27 cellular contexts compared by ENCODE assay signal in genomic region chr4:117334451-117335188, GRCh38.
"Had no signal": no experiment of that assay in that cellular context is flagged by ENCODE, and none has a peak within 500 bp of the region (broad histone marks: within the 10 kb centered on the region; RNA-seq: fewer than 3 reads in every experiment).

No MANE protein-coding gene starts in this region.

- ATAC-seq: foreskin keratinocyte; gastroesophageal sphincter; heart left ventricle; left lung; mucosa of descending colon; natural killer cell treated with Interleukin-12 subunit alpha and Interleukin-12 subunit beta and Interleukin-15 and Interleukin-18, amount 100 ng/mL, for 72 hours; sciatic nerve had no signal

- H3K27ac ChIP-seq: esophagus muscularis mucosa, foreskin keratinocyte, gastroesophageal sphincter, heart left ventricle, hepatocyte, left lung, parathyroid adenoma, prostate gland, right atrium auricular region, stomach, thyroid gland, vagina had no signal

- H3K4me3 ChIP-seq: esophagus muscularis mucosa, gastroesophageal sphincter, heart left ventricle, hepatocyte, left lung, mucosa of descending colon, prostate gland, right atrium auricular region, smooth muscle cell, stomach, thyroid gland, vagina had no signal

- H3K36me3 ChIP-seq: esophagus muscularis mucosa, gastroesophageal sphincter, heart left ventricle, left lung, prostate gland, right atrium auricular region, stomach, thyroid gland, vagina had no signal

- DNase-seq: dermis blood vessel endothelial cell; effector memory CD4-positive, alpha-beta T cell; foreskin keratinocyte; heart left ventricle; kidney; left lung; mesenchymal stem cell; mucosa of descending colon; naive B cell; stimulated activated CD4-positive, alpha-beta T cell treated with anti-CD3 and anti-CD28 coated beads, Interleukin-12 subunit alpha, Interleukin-12 subunit beta, amount 100 ng/mL, for 4 hours; stimulated activated CD4-positive, alpha-beta T cell treated with anti-CD3 and anti-CD28 coated beads, Interleukin-1b, Interleukin-23, amount 100 ng/mL, for 48 hours; stimulated activated CD4-positive, alpha-beta T cell treated with anti-CD3 and anti-CD28 coated beads, Interleukin-4, amount 100 ng/mL, for 1 hour; stimulated activated CD8-positive, alpha-beta memory T cell treated with anti-CD3 and anti-CD28 coated beads, Interleukin-4, amount 100 ng/mL, for 48 hours; stimulated activated naive CD4-positive, alpha-beta T cell; stomach; thyroid gland; trophoblast cell had no signal

- H3K4me1 ChIP-seq: esophagus muscularis mucosa, foreskin keratinocyte, gastroesophageal sphincter, heart left ventricle, left lung, parathyroid adenoma, prostate gland, right atrium auricular region, stomach, thyroid gland, vagina had no signal

- H3K27me3 ChIP-seq: esophagus muscularis mucosa, foreskin keratinocyte, gastroesophageal sphincter, heart left ventricle, hepatocyte, left lung, right atrium auricular region, stomach, thyroid gland, vagina had no signal

- H3K9me3 ChIP-seq: esophagus muscularis mucosa, left lung, mucosa of descending colon, prostate gland, right atrium auricular region, stomach, thyroid gland, vagina had no signal
